10 cellular contexts compared by ENCODE assay signal in genomic region chr1:1899266-1899966, GRCh38. TPM values are rescaled to one million over a fixed set of nuclear protein-coding genes. Genes with fewer than 3 reads are reported as not detected.
DNase-seq lines count a peak whose midpoint lies in the region; ATAC-seq and TF ChIP-seq lines count a peak whose summit lies in the region.
"Had no signal": no experiment of that assay in that cellular context is flagged by ENCODE, and none has a peak within 500 bp of the region (broad histone marks: within the 10 kb centered on the region; RNA-seq: fewer than 3 reads in every experiment).

No MANE protein-coding gene starts in this region.

- peak; percentile 39 for TF ChIP-seq CTCF in HFFc6 (IDR thresholded peaks at IDR 0.05)
- no peak for TF ChIP-seq CTCF in osteoblast (IDR thresholded peaks at IDR 0.05; ENCODE audit: extremely low read depth, low read depth, low read length)

- no peak overlapping the region for H2AFZ ChIP-seq in osteoblast (ENCODE audit: low read length)

- H3K27ac ChIP-seq in osteoblast (ENCODE audit: low read depth, low read length): no peak overlapping the region

- POLR2A ChIA-PET in activated CD8-positive, alpha-beta T cell treated with anti-CD3 and anti-CD28 coated beads, Interleukin-2, amount 10 ng/mL, durations not matched to agents 7 days and 5 days (lab: Charles Lee): interaction anchor here (0.9 to 1.2 kb wide), 3 partner anchors 9 to 175 kb away, joined by 3 to 4 read pairs (median 3); partner anchors contain the start of gene CDK11A

- H3K27ac Mint-ChIP-seq in activated CD8-positive, alpha-beta memory T cell treated with anti-CD3 and anti-CD28 coated beads, Interleukin-2, amount 10 ng/mL, durations not matched to agents 7 days and 5 days: no peak overlapping the region
- H3K27ac Mint-ChIP-seq in HFFc6: no peak overlapping the region
- H3K27ac Mint-ChIP-seq in activated CD8-positive, alpha-beta T cell treated with anti-CD3 and anti-CD28 coated beads, Interleukin-2, amount 10 ng/mL, durations not matched to agents 7 days and 5 days: no peak overlapping the region
- H3K27ac Mint-ChIP-seq: type B pancreatic cell had no signal

- H4K20me1 ChIP-seq in osteoblast (ENCODE audit: insufficient read depth, low read length): no peaks in the 10 kb centered on the region

- H3K4me3 Mint-ChIP-seq in activated CD8-positive, alpha-beta memory T cell treated with anti-CD3 and anti-CD28 coated beads, Interleukin-2, amount 10 ng/mL, durations not matched to agents 7 days and 5 days: no peak overlapping the region
- H3K4me3 Mint-ChIP-seq in HFFc6: no peak overlapping the region
- no peak overlapping the region for H3K4me3 Mint-ChIP-seq in activated CD8-positive, alpha-beta T cell treated with anti-CD3 and anti-CD28 coated beads, Interleukin-2, amount 10 ng/mL, durations not matched to agents 7 days and 5 days
- H3K4me3 Mint-ChIP-seq: type B pancreatic cell had no signal

- H3K36me3 Mint-ChIP-seq in activated CD8-positive, alpha-beta memory T cell treated with anti-CD3 and anti-CD28 coated beads, Interleukin-2, amount 10 ng/mL, durations not matched to agents 7 days and 5 days: no peaks in the 10 kb centered on the region
- H3K36me3 Mint-ChIP-seq in HFFc6 (ENCODE audit: low read depth): no peaks in the 10 kb centered on the region
- H3K36me3 Mint-ChIP-seq in activated CD8-positive, alpha-beta T cell treated with anti-CD3 and anti-CD28 coated beads, Interleukin-2, amount 10 ng/mL, durations not matched to agents 7 days and 5 days (ENCODE audit: low read depth): no peaks in the 10 kb centered on the region
- H3K36me3 Mint-ChIP-seq: type B pancreatic cell had no signal

- no peaks in the 10 kb centered on the region for H3K9me3 Mint-ChIP-seq in activated CD8-positive, alpha-beta memory T cell treated with anti-CD3 and anti-CD28 coated beads, Interleukin-2, amount 10 ng/mL, durations not matched to agents 7 days and 5 days (ENCODE audit: low read depth)
- no peaks in the 10 kb centered on the region; the same call in 1 of the 2 replicates for H3K9me3 Mint-ChIP-seq in HFFc6
- H3K9me3 Mint-ChIP-seq in activated CD8-positive, alpha-beta T cell treated with anti-CD3 and anti-CD28 coated beads, Interleukin-2, amount 10 ng/mL, durations not matched to agents 7 days and 5 days (ENCODE audit: insufficient read depth): no peaks in the 10 kb centered on the region
- H3K9me3 Mint-ChIP-seq: type B pancreatic cell had no signal

- ATAC-seq in activated CD8-positive, alpha-beta memory T cell treated with anti-CD3 and anti-CD28 coated beads, Interleukin-2, amount 10 ng/mL, durations not matched to agents 7 days and 5 days: peak; percentile 24
- peak; percentile 61 for ATAC-seq in activated CD8-positive, alpha-beta T cell treated with anti-CD3 and anti-CD28 coated beads, Interleukin-2, amount 10 ng/mL, durations not matched to agents 7 days and 5 days
- ATAC-seq in GM21360 (IDR thresholded peaks at IDR 0.05; ENCODE audit: unreplicated experiment): no peak

- peaks cover 8% of the 10 kb centered on the region for H3K27me3 ChIP-seq in osteoblast (ENCODE audit: insufficient read depth, low read length)

- CTCF ChIA-PET in activated CD8-positive, alpha-beta memory T cell treated with anti-CD3 and anti-CD28 coated beads, Interleukin-2, amount 10 ng/mL, durations not matched to agents 7 days and 5 days (lab: Charles Lee): interaction anchor here (0.5 to 10.3 kb wide), 6 partner anchors 7 to 524 kb away, joined by 3 to 96 read pairs (median 3); partner anchors contain the start of gene AURKAIP1
- CTCF ChIA-PET in activated CD8-positive, alpha-beta T cell treated with anti-CD3 and anti-CD28 coated beads, Interleukin-2, amount 10 ng/mL, durations not matched to agents 7 days and 5 days (lab: Charles Lee): interaction anchor here (1.2 to 3.5 kb wide), 3 partner anchors 9 to 146 kb away, joined by 3 to 38 read pairs (median 8); no protein-coding TSS in a partner anchor

- H3K4me3 ChIP-seq in osteoblast (ENCODE audit: insufficient read depth, low read length): no peak overlapping the region

- no peaks in the 10 kb centered on the region for H3K79me2 ChIP-seq in osteoblast (ENCODE audit: insufficient read depth, low read length)

- peaks cover 4% of the 10 kb centered on the region for H3K4me1 ChIP-seq in osteoblast (ENCODE audit: insufficient read depth, low read length)

- H3K27me3 Mint-ChIP-seq in activated CD8-positive, alpha-beta memory T cell treated with anti-CD3 and anti-CD28 coated beads, Interleukin-2, amount 10 ng/mL, durations not matched to agents 7 days and 5 days: peaks cover 8% of the 10 kb centered on the region
- H3K27me3 Mint-ChIP-seq in HFFc6 (ENCODE audit: insufficient read depth): peaks cover 8% of the 10 kb centered on the region; the same call in 1 of the 2 replicates
- peaks cover 3% of the 10 kb centered on the region for H3K27me3 Mint-ChIP-seq in activated CD8-positive, alpha-beta T cell treated with anti-CD3 and anti-CD28 coated beads, Interleukin-2, amount 10 ng/mL, durations not matched to agents 7 days and 5 days (ENCODE audit: low read depth)
- H3K27me3 Mint-ChIP-seq: type B pancreatic cell had no signal

- H3K36me3 ChIP-seq in osteoblast (ENCODE audit: insufficient read depth, low read length): no peaks in the 10 kb centered on the region

- peaks cover 17% of the 10 kb centered on the region for H3K4me1 Mint-ChIP-seq in activated CD8-positive, alpha-beta memory T cell treated with anti-CD3 and anti-CD28 coated beads, Interleukin-2, amount 10 ng/mL, durations not matched to agents 7 days and 5 days
- peaks cover 7% of the 10 kb centered on the region for H3K4me1 Mint-ChIP-seq in HFFc6 (ENCODE audit: low read depth)
- peaks cover 17% of the 10 kb centered on the region for H3K4me1 Mint-ChIP-seq in activated CD8-positive, alpha-beta T cell treated with anti-CD3 and anti-CD28 coated beads, Interleukin-2, amount 10 ng/mL, durations not matched to agents 7 days and 5 days (ENCODE audit: low read depth)

- no peak for DNase-seq in activated CD8-positive, alpha-beta memory T cell treated with anti-CD3 and anti-CD28 coated beads, Interleukin-2, amount 10 ng/mL, durations not matched to agents 7 days and 5 days
- no peak for DNase-seq in activated CD8-positive, alpha-beta memory T cell treated with anti-CD3 and anti-CD28 coated beads for 24 hours
- DNase-seq in HFFc6 (no peak), osteoblast (ENCODE audit: insufficient read length, low spot score, missing footprints) (peak; percentile 67), AG08395 (ENCODE audit: low spot score) (no peak), SIG-M5 (lab: John Stamatoyannopoulos, UW) (no peak)
- peak; percentile 48 for DNase-seq in activated CD8-positive, alpha-beta T cell treated with anti-CD3 and anti-CD28 coated beads, Interleukin-2, amount 10 ng/mL, durations not matched to agents 7 days and 5 days

- H3K4me2 ChIP-seq in osteoblast (ENCODE audit: insufficient read depth, low read length): no peak overlapping the region

- no peaks in the 10 kb centered on the region for H3K9me3 ChIP-seq in osteoblast (ENCODE audit: low read depth, low read length)

RNA-seq across cellular contexts. Expression of gene GNB1, which starts 8.5 kb away (rescaled TPM):
- 100 to 1,000 TPM; 426 to 473 TPM for total RNA-seq in activated CD8-positive, alpha-beta memory T cell treated with anti-CD3 and anti-CD28 coated beads, Interleukin-2, amount 10 ng/mL, durations not matched to agents 7 days and 5 days
- 100 to 1,000 TPM; 502 to 618 (median 574) TPM for total RNA-seq in HFFc6 (2021; fragmentation: NEBNext Ultra II Directional; extraction: Animal tissue kit (Norgen Biotek cat#: 25700))
- total RNA-seq in activated CD8-positive, alpha-beta T cell treated with anti-CD3 and anti-CD28 coated beads, Interleukin-2, amount 10 ng/mL, durations not matched to agents 7 days and 5 days: 100 to 1,000 TPM; 398 TPM
- total RNA-seq in osteoblast: 84.6 and 88.7 TPM in 2 replicates

RNA-seq across cellular contexts. Expression of gene CALML6, which starts 15.6 kb away (rescaled TPM):
- under 1 TPM in 1 of 2 experiments, not detected in 1; 0.45 TPM for total RNA-seq in activated CD8-positive, alpha-beta memory T cell treated with anti-CD3 and anti-CD28 coated beads, Interleukin-2, amount 10 ng/mL, durations not matched to agents 7 days and 5 days
- under 1 TPM in 5 of 6 experiments, not detected in 1; 0.11 to 0.95 (median 0.48) TPM for total RNA-seq in HFFc6 (2021; fragmentation: NEBNext Ultra II Directional; extraction: Animal tissue kit (Norgen Biotek cat#: 25700))
- under 1 TPM; 0.21 to 0.42 TPM for total RNA-seq in activated CD8-positive, alpha-beta T cell treated with anti-CD3 and anti-CD28 coated beads, Interleukin-2, amount 10 ng/mL, durations not matched to agents 7 days and 5 days
- 0.29 and 0.36 TPM in 2 replicates for total RNA-seq in osteoblast
- total RNA-seq: pulmonary artery endothelial cell had no signal

RNA-seq across cellular contexts. Expression of gene TMEM52, which starts 19.7 kb away (rescaled TPM):
- not detected for total RNA-seq in activated CD8-positive, alpha-beta memory T cell treated with anti-CD3 and anti-CD28 coated beads, Interleukin-2, amount 10 ng/mL, durations not matched to agents 7 days and 5 days
- under 1 TPM in 3 of 6 experiments, not detected in 3; 0.21 to 0.38 (median 0.25) TPM for total RNA-seq in HFFc6 (2021; fragmentation: NEBNext Ultra II Directional; extraction: Animal tissue kit (Norgen Biotek cat#: 25700))
- total RNA-seq in activated CD8-positive, alpha-beta T cell treated with anti-CD3 and anti-CD28 coated beads, Interleukin-2, amount 10 ng/mL, durations not matched to agents 7 days and 5 days: under 1 TPM in 1 of 2 experiments, not detected in 1; 0.70 TPM
- total RNA-seq in osteoblast: not detected in 2 replicates

Comparison
In these comparisons a context has a peak if more than half of its experiments do, and no peak if none do; other contexts are left out.
1. DNase-seq: peak in activated CD8-positive, alpha-beta T cell treated with anti-CD3 and anti-CD28 coated beads, Interleukin-2, amount 10 ng/mL, durations not matched to agents 7 days and 5 days (single experiment) and osteoblast (single experiment); none in activated CD8-positive, alpha-beta memory T cell treated with anti-CD3 and anti-CD28 coated beads, Interleukin-2, amount 10 ng/mL, durations not matched to agents 7 days and 5 days (single experiment), activated CD8-positive, alpha-beta memory T cell treated with anti-CD3 and anti-CD28 coated beads for 24 hours (single experiment), HFFc6 (single experiment), AG08395 (single experiment) and SIG-M5 (single experiment).